In genomic region chr19:10768936-10769335, GRCh38 we compare ENCODE assay signal across 15 cellular contexts. TPM values are rescaled to one million over a fixed set of nuclear protein-coding genes. Genes with fewer than 3 reads are reported as not detected.
A peak's percentile ranks its signal among the peaks of the same experiment; 100 is the strongest.
DNase-seq lines count a peak whose midpoint lies in the region; ATAC-seq and TF ChIP-seq lines count a peak whose summit lies in the region.
"Had no signal": no experiment of that assay in that cellular context is flagged by ENCODE, and none has a peak within 500 bp of the region (broad histone marks: within the 10 kb centered on the region; RNA-seq: fewer than 3 reads in every experiment).

No MANE protein-coding gene starts in this region.

- H3K4me1 ChIP-seq in sigmoid colon = peaks cover 0 to 45% (median 40%) of the 10 kb centered on the region in 4 donors
- peaks cover 4% of the 10 kb centered on the region for H3K4me1 ChIP-seq in MM.1S (ENCODE audit: low read length)
- no peaks in the 10 kb centered on the region for H3K4me1 ChIP-seq in HAP-1

- H3K4me3 Mint-ChIP-seq in activated B cell treated with CpG ODN at 0.5 μM for 24 hours (peak overlapping the region; percentile 11), immature natural killer cell (no peak overlapping the region)

- H4K20me1 ChIP-seq in MM.1S (ENCODE audit: insufficient read depth, low read length) = no peaks in the 10 kb centered on the region

- TF ChIP-seq POLR2A in sigmoid colon (IDR thresholded peaks at IDR 0.05) = no peak

- CTCF ChIA-PET in activated B cell treated with CpG ODN at 0.5 μM for 24 hours (lab: Charles Lee) = interaction anchor here (0.5 to 3.3 kb wide), 3 partner anchors 44 to 54 kb away, joined by 3 to 18 read pairs (median 5); partner anchors contain the start of gene DNM2

- H3K4me1 Mint-ChIP-seq in activated B cell treated with CpG ODN at 0.5 μM for 24 hours = peaks cover 54% of the 10 kb centered on the region
- peaks cover 50 to 52% of the 10 kb centered on the region in 2 donors for H3K4me1 Mint-ChIP-seq in immature natural killer cell

- H3K4me3 ChIP-seq in sigmoid colon (no peak overlapping the region), MM.1S (ENCODE audit: low read length) (no peak overlapping the region), HAP-1 (no peak overlapping the region)

- no peak overlapping the region for H3K9ac ChIP-seq in MM.1S (ENCODE audit: low read length)

- intact Hi-C loops in activated B cell treated with CpG ODN at 0.5 μM for 24 hours (cut with micrococcal nuclease) = no loop called here
- intact Hi-C loops in sigmoid colon (cut with DNase I) = no loop called here
- intact Hi-C loops in posterior cingulate gyrus (cut with DNase I) = loop anchor here (5.0 kb wide), 1 partner anchor 93 kb away; no protein-coding TSS in a partner anchor

- POLR2A ChIA-PET in activated B cell treated with CpG ODN at 0.5 μM for 24 hours (lab: Charles Lee) = interaction anchor here (0.6 to 1.7 kb wide), 6 partner anchors 8 to 458 kb away, joined by 3 to 7 read pairs (median 4); partner anchors contain the start of gene DNM2

- H3K36me3 ChIP-seq in sigmoid colon (peaks cover 0 to 18% (median 15%) of the 10 kb centered on the region in 4 donors), MM.1S (replicated peaks; ENCODE audit: insufficient read depth, low read length) (0 out of 2 replicates have a peak, but pooled peaks cover 5% of the 10 kb centered on the region), HAP-1 (replicated peaks) (peaks cover 14% of the 10 kb centered on the region)

- no peaks in the 10 kb centered on the region for H3K9me3 Mint-ChIP-seq in activated B cell treated with CpG ODN at 0.5 μM for 24 hours
- H3K9me3 Mint-ChIP-seq in immature natural killer cell = no peaks in the 10 kb centered on the region

- no peak overlapping the region for H3K4me2 ChIP-seq in MM.1S (ENCODE audit: low read depth, low read length)

- H3K27ac Mint-ChIP-seq in activated B cell treated with CpG ODN at 0.5 μM for 24 hours = peak overlapping the region; percentile 78
- peak overlapping the region; percentile 60 to 82 (median 72) for H3K27ac Mint-ChIP-seq in immature natural killer cell

- H3K9me3 ChIP-seq in sigmoid colon = no peaks in the 10 kb centered on the region
- no peaks in the 10 kb centered on the region for H3K9me3 ChIP-seq in MM.1S (replicated peaks; ENCODE audit: insufficient read depth, low read length)
- no peaks in the 10 kb centered on the region for H3K9me3 ChIP-seq in HAP-1

- H2AFZ ChIP-seq in MM.1S (ENCODE audit: low read length) = no peak overlapping the region

- H3K27me3 Mint-ChIP-seq in activated B cell treated with CpG ODN at 0.5 μM for 24 hours (no peaks in the 10 kb centered on the region), immature natural killer cell (ENCODE audit: low read depth in 3 of 3) (peaks cover 0 to 16% (median 6%) of the 10 kb centered on the region in 3 donors)

- H3K36me3 Mint-ChIP-seq in activated B cell treated with CpG ODN at 0.5 μM for 24 hours (ENCODE audit: low read depth) (peaks cover 45% of the 10 kb centered on the region), immature natural killer cell (peaks cover 0 to 6% (median 0%) of the 10 kb centered on the region in 3 donors)

- no peak for TF ChIP-seq CTCF in activated B cell treated with CpG ODN at 0.5 μM for 24 hours (IDR thresholded peaks at IDR 0.05)
- TF ChIP-seq CTCF in sigmoid colon (IDR thresholded peaks at IDR 0.05) = no peak
- TF ChIP-seq CTCF in MM.1S (IDR thresholded peaks at IDR 0.05; ENCODE audit: low read length) = no peak

- no peak for TF ChIP-seq EP300 in sigmoid colon (IDR thresholded peaks at IDR 0.05)

- peaks cover 58% of the 10 kb centered on the region for H3K79me2 ChIP-seq in MM.1S (ENCODE audit: low read length)

- ATAC-seq in activated B cell treated with CpG ODN at 0.5 μM for 24 hours (ENCODE audit: low read depth) (peak; percentile 75), HG02852 (IDR thresholded peaks at IDR 0.05; ENCODE audit: unreplicated experiment) (no peak)

- H3K27me3 ChIP-seq in sigmoid colon = no peaks in the 10 kb centered on the region
- H3K27me3 ChIP-seq in MM.1S (replicated peaks; ENCODE audit: insufficient read depth, low read length) = no peaks in the 10 kb centered on the region
- H3K27me3 ChIP-seq in HAP-1 (ENCODE audit: low read depth) = no peaks in the 10 kb centered on the region

- no peaks in the 10 kb centered on the region for H3K9me2 ChIP-seq in MM.1S (replicated peaks; ENCODE audit: insufficient read depth, low read length)

- WGBS in sigmoid colon, 2 donors = 78 to 87% methylated on average over 6 of the region's 6 CpGs

- peak; percentile 12 for DNase-seq in D341Med (ENCODE audit: low spot score)
- no peak for DNase-seq in activated B cell treated with CpG ODN at 0.5 μM for 24 hours
- no peak for DNase-seq in immature natural killer cell
- no peak for DNase-seq in sigmoid colon
- DNase-seq in posterior cingulate gyrus = no peak
- DNase-seq in MM.1S = no peak
- no peak for DNase-seq in HAP-1 (ENCODE audit: low spot score in 2 of 2)
- DNase-seq: activated CD8-positive, alpha-beta memory T cell treated with anti-CD3 and anti-CD28 coated beads, Interleukin-2, amount 50 U/mL, for 4 hours; cortex of kidney; DMS 273 treated with DMSO at 0.1 percent for 48 hours; KG1; NCI-H2171; SHP77 treated with DMSO at 0.1 percent for 48 hours; stimulated activated CD4-positive, alpha-beta T cell treated with anti-CD3 and anti-CD28 coated beads, Interleukin-4, amount 100 ng/mL, for 1 hour had no signal

- H3K27ac ChIP-seq in sigmoid colon (peak overlapping the region; percentile 27 to 72 (median 58)), MM.1S (ENCODE audit: low read length) (no peak overlapping the region)

- no peaks in the 10 kb centered on the region; the same call in none of the 2 replicates for H3F3A ChIP-seq in MM.1S (ENCODE audit: insufficient read depth, low read length)

- in situ Hi-C loops in HAP-1 (cut with MboI; ENCODE audit: low sequenced_read_pairs) = no loop called here

RNA-seq across cellular contexts. Expression of gene DNM2, which starts 51.1 kb away (rescaled TPM):
- 220 and 257 TPM in 2 replicates for total RNA-seq in activated B cell treated with CpG ODN at 0.5 μM for 24 hours
- polyA plus RNA-seq in immature natural killer cell = 100 to 1,000 TPM in 1 of 3 donors, 10 to 100 TPM in 2; 62.9 to 170 (median 92.7) TPM
- total RNA-seq in sigmoid colon = 10 to 100 TPM; 53.2 to 96.7 (median 64.1) TPM
- 100 to 1,000 TPM; 152 to 326 (median 222) TPM for polyA plus RNA-seq in sigmoid colon
